In genomic region chr1:223519116-223519515, GRCh38 we compare ENCODE assay signal across 27 cellular contexts.
"Had no signal": no experiment of that assay in that cellular context is flagged by ENCODE, and none has a peak within 500 bp of the region (broad histone marks: within the 10 kb centered on the region; RNA-seq: fewer than 3 reads in every experiment).

No MANE protein-coding gene starts in this region.

- H3K79me2 ChIP-seq: parathyroid adenoma had no signal

- H3K27me3 ChIP-seq: neural progenitor cell, ovary, right lobe of liver, sigmoid colon, thyroid gland, upper lobe of left lung, vagina had no signal

- H3K9me3 Mint-ChIP-seq: stimulated activated effector memory CD8-positive, alpha-beta T cell treated with anti-CD3 and anti-CD28 coated beads, Interleukin-12 subunit alpha, Interleukin-12 subunit beta, amount 100 ng/mL, for 72 hours; stimulated activated naive CD8-positive, alpha-beta T cell treated with anti-CD3 and anti-CD28 coated beads, Interleukin-15, Interleukin-2, amounts not matched to agents 100 ng/mL and 50 ng/mL, for 24 hours had no signal

- DNase-seq: occipital lobe; ovary; posterior cingulate gyrus; psoas muscle; right cardiac atrium; right lobe of liver; sigmoid colon; small intestine; stimulated activated CD4-positive, alpha-beta T cell treated with anti-CD3 and anti-CD28 coated beads, Interleukin-15, amount 100 ng/mL, for 24 hours; stimulated activated CD4-positive, alpha-beta T cell treated with anti-CD3 and anti-CD28 coated beads, Interleukin-2, amount 100 ng/mL, for 24 hours; stimulated activated CD4-positive, alpha-beta T cell treated with anti-CD3 and anti-CD28 coated beads, Interleukin-2, amount 100 ng/mL, for 48 hours; stimulated activated CD4-positive, alpha-beta T cell treated with anti-CD3 and anti-CD28 coated beads, Interleukin-4, amount 100 ng/mL, for 24 hours; stimulated activated naive B cell treated with anti-CD40 and anti-IgM and Interleukin-4, amounts not matched to agents 10 μg/mL and 1 μg/mL and 100 μg/mL, for 72 hours; stimulated activated naive CD4-positive, alpha-beta T cell treated with Interleukin-2 at 50 U/mL for 16 hours; stomach; thyroid gland; trophoblast cell; upper lobe of left lung had no signal

- H3K27me3 Mint-ChIP-seq: stimulated activated naive CD8-positive, alpha-beta T cell treated with anti-CD3 and anti-CD28 coated beads, Interleukin-15, Interleukin-2, amounts not matched to agents 100 ng/mL and 50 ng/mL, for 24 hours had no signal

- H3K36me3 ChIP-seq: neural progenitor cell, ovary, right lobe of liver, sigmoid colon, stomach, thoracic aorta, thyroid gland, tibial nerve, upper lobe of left lung, vagina had no signal

- H2AFZ ChIP-seq: neural progenitor cell, parathyroid adenoma had no signal

- H3K9me3 ChIP-seq: ovary, psoas muscle, right lobe of liver, sigmoid colon, stomach, thoracic aorta, thyroid gland, upper lobe of left lung, vagina had no signal

- H3K27ac Mint-ChIP-seq: nephron; neural progenitor cell; progenitor cell of endocrine pancreas; stimulated activated effector memory CD8-positive, alpha-beta T cell treated with anti-CD3 and anti-CD28 coated beads, Interleukin-12 subunit alpha, Interleukin-12 subunit beta, amount 100 ng/mL, for 72 hours; stimulated activated naive B cell treated with anti-CD40 and anti-IgM and Interleukin-4, amounts not matched to agents 10 μg/mL and 1 μg/mL and 100 μg/mL, for 72 hours; stimulated activated naive CD8-positive, alpha-beta T cell treated with anti-CD3 and anti-CD28 coated beads, Interleukin-15, Interleukin-2, amounts not matched to agents 100 ng/mL and 50 ng/mL, for 24 hours had no signal

- H3K9ac ChIP-seq: neural progenitor cell, parathyroid adenoma had no signal

- H3K36me3 Mint-ChIP-seq: neural progenitor cell; stimulated activated effector memory CD8-positive, alpha-beta T cell treated with anti-CD3 and anti-CD28 coated beads, Interleukin-12 subunit alpha, Interleukin-12 subunit beta, amount 100 ng/mL, for 72 hours had no signal

- H3K4me1 Mint-ChIP-seq: nephron; stimulated activated naive B cell treated with anti-CD40 and anti-IgM and Interleukin-4, amounts not matched to agents 10 μg/mL and 1 μg/mL and 100 μg/mL, for 72 hours had no signal

- H3K4me2 ChIP-seq: neural progenitor cell had no signal

- ATAC-seq: psoas muscle; right cardiac atrium; stimulated activated effector memory CD8-positive, alpha-beta T cell treated with anti-CD3 and anti-CD28 coated beads, Interleukin-12 subunit alpha, Interleukin-12 subunit beta, amount 100 ng/mL, for 72 hours; stimulated activated naive B cell treated with anti-CD40 and anti-IgM and Interleukin-4, amounts not matched to agents 10 μg/mL and 1 μg/mL and 100 μg/mL, for 72 hours had no signal

- H3K27ac ChIP-seq: neural progenitor cell, ovary, parathyroid adenoma, psoas muscle, right lobe of liver, sigmoid colon, stomach, thoracic aorta, thyroid gland, tibial nerve, upper lobe of left lung, vagina had no signal

- H3K4me3 ChIP-seq: neural progenitor cell, ovary, psoas muscle, right lobe of liver, sigmoid colon, stomach, thoracic aorta, thyroid gland, tibial nerve, upper lobe of left lung, vagina had no signal

- H3K4me1 ChIP-seq: parathyroid adenoma, psoas muscle, right lobe of liver, sigmoid colon, stomach, thyroid gland, tibial nerve, upper lobe of left lung, vagina had no signal

- H3K4me3 Mint-ChIP-seq: nephron; neural progenitor cell; stimulated activated effector memory CD8-positive, alpha-beta T cell treated with anti-CD3 and anti-CD28 coated beads, Interleukin-12 subunit alpha, Interleukin-12 subunit beta, amount 100 ng/mL, for 72 hours; stimulated activated naive B cell treated with anti-CD40 and anti-IgM and Interleukin-4, amounts not matched to agents 10 μg/mL and 1 μg/mL and 100 μg/mL, for 72 hours; stimulated activated naive CD8-positive, alpha-beta T cell treated with anti-CD3 and anti-CD28 coated beads, Interleukin-15, Interleukin-2, amounts not matched to agents 100 ng/mL and 50 ng/mL, for 24 hours had no signal
